ENCODE assay signal across 8 cellular contexts in the genomic region with DNA sequence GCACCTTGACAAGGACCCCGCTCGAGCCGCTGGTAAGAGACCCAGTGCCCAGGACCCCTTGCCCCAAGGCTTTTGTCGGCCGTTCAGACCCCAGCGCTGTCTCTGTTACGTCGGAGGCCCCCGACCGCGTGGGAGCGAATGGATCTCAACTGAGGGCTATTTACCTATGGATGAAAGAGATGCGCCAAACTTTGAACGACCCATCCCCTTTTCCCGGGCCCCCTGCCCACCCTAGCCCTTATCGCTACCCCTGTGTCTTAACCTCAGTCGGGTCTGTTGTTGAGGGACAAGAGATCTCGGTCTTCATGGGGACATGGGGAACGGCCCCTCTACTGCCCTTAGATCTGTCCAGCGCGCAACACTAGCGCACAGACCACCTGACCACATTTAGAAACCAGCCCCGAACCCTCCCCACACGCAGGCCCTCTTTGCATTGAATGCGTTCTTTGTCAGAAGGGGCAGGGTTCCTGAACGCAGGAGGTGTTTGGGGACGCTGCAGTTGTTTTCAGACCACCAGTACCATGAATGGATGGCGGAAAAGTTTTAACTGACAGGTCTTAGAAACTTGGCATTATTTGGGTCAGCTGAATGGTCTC. TPM values are rescaled to one million over a fixed set of nuclear protein-coding genes. Genes with fewer than 3 reads are reported as not detected.
A peak's percentile ranks its signal among the peaks of the same experiment; 100 is the strongest.
DNase-seq lines count a peak whose midpoint lies in the region; FAIRE-seq and TF ChIP-seq lines count a peak whose summit lies in the region.

No MANE protein-coding gene starts in this region.

- H3K4me3 ChIP-seq in H1 (ENCODE audit: extremely low read depth in 1 of 4, insufficient read depth in 2 of 4, low read depth in 3 of 4, low read length in 4 of 4): peak overlapping the region; percentile 43 to 68 (median 62)

- peaks cover 0 to 3% (median 2%) of the 10 kb centered on the region in 4 experiments; a peak in 4 of 7 replicates for H3K4me1 ChIP-seq in H1 (replicated peaks in 1 of 4; ENCODE audit: control insufficient read depth in 3 of 4, insufficient read depth in 4 of 4, low read length in 3 of 4)

- H3K9ac ChIP-seq in H1 (replicated peaks in 1 of 4; ENCODE audit: extremely low read depth in 1 of 4, low read depth in 3 of 4, low read length in 3 of 4): peak overlapping the region; percentile 10 to 65 (median 12); a peak in 5 of 7 replicates

- H2BK20ac ChIP-seq in H1 (ENCODE audit: low read length): no peak overlapping the region

- peak overlapping the region; percentile 82 to 97 for H3K4me2 ChIP-seq in H1 (ENCODE audit: insufficient read depth in 1 of 2, low read depth in 2 of 2, low read length in 2 of 2)

- intact Hi-C loops in CD14-positive monocyte (cut with micrococcal nuclease): no loop called here

- H4K5ac ChIP-seq in H1 (ENCODE audit: insufficient read length, low read depth, low read length): no peak overlapping the region

- peak overlapping the region; percentile 24; the same call in 1 of the 2 replicates for H2AFZ ChIP-seq in H1 (ENCODE audit: low read length)

- H2BK120ac ChIP-seq in H1 (replicated peaks; ENCODE audit: low read depth, low read length): no peak overlapping the region

- no peaks in the 10 kb centered on the region for H3K79me2 ChIP-seq in H1 (ENCODE audit: control insufficient read depth in 1 of 2, insufficient read depth in 2 of 2, low read length in 2 of 2)

- peaks cover 19 to 20% of the 10 kb centered on the region in 2 donors for H3K36me3 Mint-ChIP-seq in CD14-positive monocyte
- no peaks in the 10 kb centered on the region for H3K36me3 Mint-ChIP-seq in IgD-negative memory B cell
- peaks cover 20% of the 10 kb centered on the region for H3K36me3 Mint-ChIP-seq in nephron progenitor cell (ENCODE audit: low read depth)

- H3K36me3 ChIP-seq in H1 (ENCODE audit: control insufficient read depth in 2 of 4, insufficient read depth in 4 of 4, low read length in 3 of 4): peaks cover 0 to 17% (median 7%) of the 10 kb centered on the region in 4 experiments; a peak in 5 of 8 replicates

- H2BK5ac ChIP-seq in H1 (ENCODE audit: low read depth, low read length): no peak overlapping the region

- no peak for TF ChIP-seq EP300 in H1 (IDR thresholded peaks at IDR 0.05; ENCODE audit: borderline replicate concordance in 1 of 2, low read depth in 2 of 2, low read length in 2 of 2)

- H3K23me2 ChIP-seq in H1 (ENCODE audit: low read depth, low read length): peaks cover 14% of the 10 kb centered on the region

- DNase-seq in CD14-positive monocyte (ENCODE audit: low spot score): no peak
- DNase-seq in H1 (ENCODE audit: low read depth in 1 of 2, low spot score in 2 of 2): peak in 1 of 2 experiments; percentile 67
- peak; percentile 18 for DNase-seq in nephron progenitor cell
- DNase-seq in NCI-H446 (lab: John Stamatoyannopoulos, UW): no peak
- no peak for DNase-seq in activated gamma-delta T cell treated with Interleukin-2 at 50 U/mL for 16 hours
- no peak for DNase-seq in DMS153 (lab: John Stamatoyannopoulos, UW)
- DNase-seq in EL: no peak

- no peak overlapping the region for H3K18ac ChIP-seq in H1 (ENCODE audit: extremely low read depth, low read length)

- no peak overlapping the region for H4K8ac ChIP-seq in H1 (ENCODE audit: extremely low read depth, insufficient read depth, low read length)

- TF ChIP-seq POLR2A in H1 (IDR thresholded peaks at IDR 0.05; ENCODE audit: control extremely low read depth in 1 of 2, low read depth in 2 of 2, low read length in 2 of 2): no peak

- H3K27ac Mint-ChIP-seq in CD14-positive monocyte (no peak overlapping the region), IgD-negative memory B cell (peak overlapping the region in 1 of 3 donors; percentile 47), nephron progenitor cell (peak overlapping the region; percentile 54)

- H3K4me1 Mint-ChIP-seq in CD14-positive monocyte (peaks cover 19% of the 10 kb centered on the region), IgD-negative memory B cell (peaks cover 9 to 14% (median 11%) of the 10 kb centered on the region in 3 donors), nephron progenitor cell (peaks cover 20% of the 10 kb centered on the region)

- H3K9me3 Mint-ChIP-seq in CD14-positive monocyte: peaks cover 0 to 6% (median 0%) of the 10 kb centered on the region in 7 donors
- H3K9me3 Mint-ChIP-seq in IgD-negative memory B cell: peaks cover 0 to 1% (median 0%) of the 10 kb centered on the region in 3 donors
- no peaks in the 10 kb centered on the region for H3K9me3 Mint-ChIP-seq in nephron progenitor cell

- H3K27ac ChIP-seq in H1 (ENCODE audit: low read depth, low read length): no peak overlapping the region

- no peak overlapping the region for H2BK15ac ChIP-seq in H1 (ENCODE audit: low read length)

- H3K9me3 ChIP-seq in H1 (ENCODE audit: insufficient read depth in 2 of 2, low read depth in 1 of 2, low read length in 1 of 2): no peaks in the 10 kb centered on the region

- peaks cover 19 to 22% (median 20%) of the 10 kb centered on the region in 3 donors for H3K27me3 Mint-ChIP-seq in CD14-positive monocyte (ENCODE audit: low read depth in 3 of 3)
- H3K27me3 Mint-ChIP-seq in IgD-negative memory B cell: peaks cover 3% of the 10 kb centered on the region
- H3K27me3 Mint-ChIP-seq in nephron progenitor cell (ENCODE audit: low read depth, poor library complexity): peaks cover 35% of the 10 kb centered on the region

- H2BK12ac ChIP-seq in H1 (ENCODE audit: low read depth, low read length): 0 out of 2 replicates have a peak overlapping the region, but pooled peaks have one; percentile 27

- no peaks in the 10 kb centered on the region for H3K79me1 ChIP-seq in H1 (ENCODE audit: low read depth, low read length)

- H3K14ac ChIP-seq in H1 (ENCODE audit: insufficient read length): no peak overlapping the region

- no peak for FAIRE-seq in H1 (lab: Jason Lieb, UNC)

- H3K56ac ChIP-seq in H1 (replicated peaks; ENCODE audit: insufficient read length, low read depth, low read length): no peak overlapping the region

- H4K20me1 ChIP-seq in H1 (replicated peaks in 1 of 2; ENCODE audit: control insufficient read depth in 1 of 2, insufficient read depth in 2 of 2, low read length in 2 of 2): no peaks in the 10 kb centered on the region

- POLR2A ChIA-PET in H1 (lab: Charles Lee; ENCODE audit: partially characterized antibody): interaction anchor here (0.9 to 1.2 kb wide), 2 partner anchors 38 to 119 kb away, joined by 3 to 4 read pairs; a partner anchor contains a TSS

- 9% methylated on average over 28 of the region's 28 CpGs; no CpG with 5 or more reads in 1 of the 2 experiments for WGBS in H1 (ENCODE audit: extremely low coverage in 1 of 2, insufficient coverage in 1 of 2, insufficient read length in 1 of 2, insufficient replicate concordance in 2 of 2, low coverage in 1 of 2, low lambda C conversion rate in 2 of 2, missing lambda C conversion rate in 1 of 2), 2 experiments

- H3K4ac ChIP-seq in H1 (replicated peaks; ENCODE audit: insufficient read length, low read depth, low read length): no peak overlapping the region

- H3K23ac ChIP-seq in H1 (ENCODE audit: insufficient read length): no peak overlapping the region

- TF ChIP-seq CTCF in CD14-positive monocyte (IDR thresholded peaks at IDR 0.05) (no peak), H1 (IDR thresholded peaks at IDR 0.05; ENCODE audit: control extremely low read depth in 1 of 3, insufficient read depth in 1 of 3, low read depth in 1 of 3, low read length in 3 of 3) (no peak), nephron progenitor cell (IDR thresholded peaks at IDR 0.05) (no peak)

- CTCF ChIA-PET in H1 (lab: Charles Lee; ENCODE audit: partially characterized antibody): interaction anchor here (0.8 to 1.2 kb wide), 2 partner anchors 25 to 39 kb away, joined by 3 read pairs; no protein-coding TSS in a partner anchor

- H3K4me3 Mint-ChIP-seq in CD14-positive monocyte: peak overlapping the region; percentile 94 to 100
- H3K4me3 Mint-ChIP-seq in IgD-negative memory B cell: peak overlapping the region; percentile 78 to 97 (median 88)
- peak overlapping the region; percentile 96 for H3K4me3 Mint-ChIP-seq in nephron progenitor cell

- H2AK5ac ChIP-seq in H1 (ENCODE audit: low read depth, low read length): no peak overlapping the region

- peaks cover 5 to 16% (median 12%) of the 10 kb centered on the region in 4 experiments for H3K27me3 ChIP-seq in H1 (replicated peaks in 1 of 4; ENCODE audit: control insufficient read depth in 3 of 4, extremely low read depth in 1 of 4, insufficient read depth in 3 of 4, low read length in 3 of 4)

- no peak for TF ChIP-seq RAD21 in H1 (IDR thresholded peaks at IDR 0.05 in 1 of 2, conservative IDR thresholded peaks at IDR 0.05 in 1 of 2; ENCODE audit: low read depth in 2 of 2, low read length in 2 of 2)

- H4K91ac ChIP-seq in H1 (replicated peaks; ENCODE audit: insufficient read length, low read length): no peak overlapping the region

TF ChIP-seq in H1, 55 proteins besides CTCF, POLR2A, EP300 and RAD21:
- peak; percentile 67 for TF ChIP-seq EZH2 (IDR thresholded peaks at IDR 0.05; ENCODE audit: low read depth, low read length, severe bottlenecking)
- TF ChIP-seq SP2 (IDR thresholded peaks at IDR 0.05; ENCODE audit: low read length): no peak
- no peak for TF ChIP-seq TAF1 (IDR thresholded peaks at IDR 0.05; ENCODE audit: low read depth, low read length)
- TF ChIP-seq JUND (IDR thresholded peaks at IDR 0.05; ENCODE audit: low read length): no peak

RNA-seq across cellular contexts. Expression of a gene that starts 0.6 kb away (rescaled TPM):
- not detected for polyA plus RNA-seq in CD14-positive monocyte
- polyA plus RNA-seq in IgD-negative memory B cell: not detected
- 0.31 and 0.76 TPM in 2 replicates for total RNA-seq in H1 (2021; fragmentation: NEBNext Ultra II Directional; extraction: Animal tissue kit (Norgen Biotek cat#: 25700))
- 0.31 and 0.60 TPM in 2 replicates for polyA plus RNA-seq in H1 (2011; rRNA removed)
- polyA plus RNA-seq in H1 (2011; cell fraction: cytosol; rRNA removed): 0.32 TPM
- polyA plus RNA-seq in H1 (2011; cell fraction: nucleus; rRNA removed): 0.26 TPM
- 0.60 to 0.78 TPM (median 0.70 TPM) in 3 of 4 replicates, not detected in the other for polyA plus RNA-seq in H1 (2012, experiment 1 of 2)
- 0.12 TPM for polyA plus RNA-seq in H1 (2012, experiment 2 of 2)
- polyA plus RNA-seq in H1 (2013, experiment 1 of 2): 0.55 TPM
- polyA plus RNA-seq in H1 (2013, experiment 2 of 2): 0.40 TPM
- polyA minus RNA-seq in H1 (2011; rRNA and poly(A)+ RNA removed): 0.51 TPM in 1 of 2 replicates, not detected in the other
- not detected for polyA minus RNA-seq in H1 (2011; cell fraction: cytosol; rRNA and poly(A)+ RNA removed)
- not detected for polyA minus RNA-seq in H1 (2011; cell fraction: nucleus; rRNA and poly(A)+ RNA removed)

RNA-seq across cellular contexts. Expression of a gene that starts 38.8 kb away (rescaled TPM):
- polyA plus RNA-seq in CD14-positive monocyte (100 to 1,000 TPM; 103 to 140 TPM), IgD-negative memory B cell (163 TPM), H1 (2011; rRNA removed) (24.4 and 37.7 TPM in 2 replicates)
- total RNA-seq in H1 (2021; fragmentation: NEBNext Ultra II Directional; extraction: Animal tissue kit (Norgen Biotek cat#: 25700)): 139 and 144 TPM in 2 replicates
- polyA plus RNA-seq in H1 (2011; cell fraction: cytosol; rRNA removed): 53.7 TPM
- 57.6 TPM for polyA plus RNA-seq in H1 (2011; cell fraction: nucleus; rRNA removed)
- polyA plus RNA-seq in H1 (2012, experiment 1 of 2): 91.0 to 130 TPM (median 95.4 TPM) in 4 replicates
- polyA plus RNA-seq in H1 (2012, experiment 2 of 2): 6.4 TPM
- 219 TPM for polyA plus RNA-seq in H1 (2013, experiment 1 of 2)
- polyA plus RNA-seq in H1 (2013, experiment 2 of 2): 212 TPM
- polyA minus RNA-seq in H1 (2011; rRNA and poly(A)+ RNA removed): 157 and 257 TPM in 2 replicates
- polyA minus RNA-seq in H1 (2011; cell fraction: cytosol; rRNA and poly(A)+ RNA removed): 106 TPM
- 109 TPM for polyA minus RNA-seq in H1 (2011; cell fraction: nucleus; rRNA and poly(A)+ RNA removed)
